Comparison of ENCODE assay signal across 19 cellular contexts in genomic region chr7:152969335-152969734, GRCh38.
A peak's percentile ranks its signal among the peaks of the same experiment; 100 is the strongest.
DNase-seq lines count a peak whose midpoint lies in the region; ATAC-seq and TF ChIP-seq lines count a peak whose summit lies in the region.
"Had no signal": no experiment of that assay in that cellular context is flagged by ENCODE, and none has a peak within 500 bp of the region (broad histone marks: within the 10 kb centered on the region; RNA-seq: fewer than 3 reads in every experiment).

No MANE protein-coding gene starts in this region.

- H3K4me3 ChIP-seq in iPS-18a (ENCODE audit: low read length): peak overlapping the region; percentile 6
- H3K4me3 ChIP-seq in WERI-Rb-1 (ENCODE audit: low read depth, low read length): no peak overlapping the region
- no peak overlapping the region for H3K4me3 ChIP-seq in body of pancreas
- H3K4me3 ChIP-seq: BLaER1 treated with 17β-estradiol and CSF1 and Interleukin-3, amounts not matched to agents 10 nM and 100 nM; MG63; PC-9; SJSA1 had no signal

- TF ChIP-seq POLR2A in body of pancreas (IDR thresholded peaks at IDR 0.05): no peak

- no peak overlapping the region for H4K8ac ChIP-seq in H9 (replicated peaks; ENCODE audit: insufficient read length, low read depth, low read length)

- H4K5ac ChIP-seq in H9 (ENCODE audit: insufficient read length, low read depth, low read length): no peak overlapping the region

- no peaks in the 10 kb centered on the region for H3K79me1 ChIP-seq in H9 (ENCODE audit: insufficient read depth, low read depth, low read length, poor library complexity, severe bottlenecking)

- peak; percentile 92 for ATAC-seq in WTC11
- no peak for ATAC-seq in GM18517 (IDR thresholded peaks at IDR 0.05; ENCODE audit: unreplicated experiment)
- no peak for ATAC-seq in body of pancreas
- ATAC-seq: Right ventricle myocardium inferior had no signal

- no peak overlapping the region for H2BK12ac ChIP-seq in H9 (ENCODE audit: insufficient read length, low read depth, low read length)

- H3K79me2 ChIP-seq in H9 (ENCODE audit: insufficient read depth, low read length): no peaks in the 10 kb centered on the region

- no peak overlapping the region; a peak in 1 of 5 replicates for H3K4me3 Mint-ChIP-seq in H9
- no peak overlapping the region for H3K4me3 Mint-ChIP-seq in WTC11
- H3K4me3 Mint-ChIP-seq: CD4-positive, alpha-beta T cell had no signal

- CTCF ChIA-PET in WTC11 (lab: Charles Lee): interaction anchor here (0.8 to 1.7 kb wide), 6 partner anchors 9 to 144 kb away, joined by 3 to 5 read pairs (median 4); no protein-coding TSS in a partner anchor

- H3K9me3 ChIP-seq in H9 (ENCODE audit: control insufficient read depth, low read depth, low read length) (peaks cover 30% of the 10 kb centered on the region), iPS-18a (ENCODE audit: control insufficient read depth, low read depth, low read length) (peaks cover 20% of the 10 kb centered on the region), WERI-Rb-1 (ENCODE audit: severe bottlenecking) (peaks cover 5% of the 10 kb centered on the region), body of pancreas (no peaks in the 10 kb centered on the region)
- H3K9me3 ChIP-seq: MG63, SJSA1 had no signal

- H2BK120ac ChIP-seq in H9 (ENCODE audit: low read depth, low read length, poor library complexity, severe bottlenecking): no peak overlapping the region

- H3K4me1 ChIP-seq in H9 (ENCODE audit: insufficient read depth, low read length) (peaks cover 8% of the 10 kb centered on the region; the same call in 1 of the 2 replicates), iPS-18a (ENCODE audit: control insufficient read depth, low read depth, low read length) (peaks cover 20% of the 10 kb centered on the region), body of pancreas (no peaks in the 10 kb centered on the region)
- H3K4me1 ChIP-seq: BLaER1 treated with 17β-estradiol and CSF1 and Interleukin-3, amounts not matched to agents 10 nM and 100 nM; SJSA1 had no signal

- no peaks in the 10 kb centered on the region for H3K23me2 ChIP-seq in H9 (ENCODE audit: insufficient read length, low read depth, low read length, poor library complexity, severe bottlenecking)

- H2BK5ac ChIP-seq in H9 (ENCODE audit: insufficient read length, low read length): no peak overlapping the region

- H3K27me3 Mint-ChIP-seq in H9 (ENCODE audit: low read depth) (peaks cover 17% of the 10 kb centered on the region), WTC11 (ENCODE audit: low read depth) (peaks cover 68% of the 10 kb centered on the region)
- H3K27me3 Mint-ChIP-seq: CD4-positive, alpha-beta T cell had no signal

- intact Hi-C loops in body of pancreas (cut with DNase I): no loop called here

- WGBS in H9 (ENCODE audit: extremely low coverage, insufficient read length, low lambda C conversion rate): no CpG with 5 or more reads among the region's 1 CpG
- 48 to 63% methylated on average over 1 of the region's 1 CpG for WGBS in body of pancreas, 2 donors

- no peak overlapping the region for H3K27ac ChIP-seq in H9 (ENCODE audit: insufficient read length, low read depth, low read length)
- peak overlapping the region; percentile 63 for H3K27ac ChIP-seq in iPS-18a (ENCODE audit: low read length)
- no peak overlapping the region for H3K27ac ChIP-seq in WERI-Rb-1
- H3K27ac ChIP-seq in body of pancreas: no peak overlapping the region
- H3K27ac ChIP-seq: BLaER1 treated with 17β-estradiol and CSF1 and Interleukin-3, amounts not matched to agents 10 nM and 100 nM; PC-9; SJSA1 had no signal

- H4K20me1 ChIP-seq in H9 (ENCODE audit: control insufficient read depth, insufficient read depth, insufficient read length): no peaks in the 10 kb centered on the region
- H4K20me1 ChIP-seq: BLaER1 treated with 17β-estradiol and CSF1 and Interleukin-3, amounts not matched to agents 10 nM and 100 nM had no signal

- H3T11ph ChIP-seq in H9 (ENCODE audit: low read length): no peak overlapping the region

- H2AFZ ChIP-seq in H9 (ENCODE audit: low read length): no peak overlapping the region
- H2AFZ ChIP-seq: PC-9 had no signal

- no peak overlapping the region for H3K4ac ChIP-seq in H9 (ENCODE audit: low read depth, low read length)

- H3K9ac ChIP-seq in H9 (ENCODE audit: extremely low read depth, insufficient read length, low read length): no peak overlapping the region
- H3K9ac ChIP-seq in iPS-18a (ENCODE audit: low read length): peak overlapping the region; percentile 15
- H3K9ac ChIP-seq: BLaER1 treated with 17β-estradiol and CSF1 and Interleukin-3, amounts not matched to agents 10 nM and 100 nM had no signal

- H3K36me3 Mint-ChIP-seq in H9 (ENCODE audit: insufficient read depth in 1 of 3, low read depth in 3 of 3) (peaks cover 36 to 69% (median 51%) of the 10 kb centered on the region in 3 experiments), WTC11 (peaks cover 63% of the 10 kb centered on the region)

- no peak overlapping the region for H2BK20ac ChIP-seq in H9 (ENCODE audit: low read depth, low read length, poor library complexity, severe bottlenecking)

- peaks cover 40 to 49% of the 10 kb centered on the region in 2 experiments for H3K4me1 Mint-ChIP-seq in H9
- peaks cover 32% of the 10 kb centered on the region for H3K4me1 Mint-ChIP-seq in WTC11

- no peaks in the 10 kb centered on the region for H3K27me3 ChIP-seq in H9 (ENCODE audit: insufficient read depth, low read length)
- H3K27me3 ChIP-seq in iPS-18a (ENCODE audit: control insufficient read depth, insufficient read depth, low read length): no peaks in the 10 kb centered on the region
- H3K27me3 ChIP-seq in WERI-Rb-1 (ENCODE audit: insufficient read depth, low read depth, severe bottlenecking): no peaks in the 10 kb centered on the region
- no peaks in the 10 kb centered on the region for H3K27me3 ChIP-seq in body of pancreas
- H3K27me3 ChIP-seq: BLaER1 treated with 17β-estradiol and CSF1 and Interleukin-3, amounts not matched to agents 10 nM and 100 nM; MG63; SJSA1 had no signal

- no peak overlapping the region for H3K18ac ChIP-seq in H9 (ENCODE audit: insufficient read length, low read depth, low read length)

- H4K91ac ChIP-seq in H9 (ENCODE audit: insufficient read length, low read depth, low read length): no peak overlapping the region

- H3K14ac ChIP-seq in H9 (ENCODE audit: insufficient read depth, low read length): no peak overlapping the region

- H3K9me3 Mint-ChIP-seq in H9 (peaks cover 54 to 66% of the 10 kb centered on the region in 2 experiments), WTC11 (peaks cover 63% of the 10 kb centered on the region)
- H3K9me3 Mint-ChIP-seq: CD4-positive, alpha-beta T cell had no signal

- no peak overlapping the region for H2AK5ac ChIP-seq in H9 (ENCODE audit: insufficient read length, low read length)

- no peak for TF ChIP-seq CTCF in H9 (conservative IDR thresholded peaks at IDR 0.05)
- no peak for TF ChIP-seq CTCF in WTC11 (IDR thresholded peaks at IDR 0.05)
- TF ChIP-seq CTCF in WERI-Rb-1 (IDR thresholded peaks at IDR 0.05; ENCODE audit: low read depth, low read length): no peak
- no peak for TF ChIP-seq CTCF in body of pancreas (IDR thresholded peaks at IDR 0.05)

- POLR2A ChIA-PET in WTC11 (lab: Charles Lee): interaction anchor here (1.0 kb wide), 1 partner anchor 17 kb away, joined by 3 read pairs; no protein-coding TSS in a partner anchor

- no peak overlapping the region for H3K23ac ChIP-seq in H9 (ENCODE audit: insufficient read length, low read depth, low read length)

- H2BK15ac ChIP-seq in H9 (ENCODE audit: low read depth, low read length): no peak overlapping the region

- no peak overlapping the region for H3K4me2 ChIP-seq in H9 (ENCODE audit: insufficient read depth, insufficient read length, low read length)
- H3K4me2 ChIP-seq: BLaER1 treated with 17β-estradiol and CSF1 and Interleukin-3, amounts not matched to agents 10 nM and 100 nM; PC-9 had no signal

- H3K56ac ChIP-seq in H9 (ENCODE audit: insufficient read length, low read depth, low read length): no peak overlapping the region

- H3K36me3 ChIP-seq in iPS-18a (ENCODE audit: control insufficient read depth, low read depth, low read length) (no peaks in the 10 kb centered on the region), WERI-Rb-1 (no peaks in the 10 kb centered on the region), body of pancreas (replicated peaks in 1 of 2; ENCODE audit: insufficient read depth in 1 of 2, low read depth in 2 of 2) (no peaks in the 10 kb centered on the region)
- H3K36me3 ChIP-seq: BLaER1 treated with 17β-estradiol and CSF1 and Interleukin-3, amounts not matched to agents 10 nM and 100 nM; MG63; SJSA1 had no signal

- no peak for DNase-seq in H9
- DNase-seq in WTC11 (ENCODE audit: low spot score): no peak
- no peak for DNase-seq in effector CD8-positive, alpha-beta T cell (lab: John Stamatoyannopoulos, UW)
- no peak for DNase-seq in WERI-Rb-1
- no peak for DNase-seq in body of pancreas
- DNase-seq: AML-193; CD4-positive, alpha-beta T cell; KG1; MG63; NCI-H2029; NCI-H446; NCI-H524 treated with DMSO at 0.1 percent for 48 hours; NK-92 treated with Interleukin-12 subunit alpha and Interleukin-12 subunit beta, amount 100 ng/mL, for 24 hours; PC-9 had no signal

- peak overlapping the region; percentile 63 to 97 (median 92); a peak in 4 of 7 replicates for H3K27ac Mint-ChIP-seq in H9
- peak overlapping the region; percentile 46; the same call in 1 of the 2 replicates for H3K27ac Mint-ChIP-seq in WTC11
- H3K27ac Mint-ChIP-seq: CD4-positive, alpha-beta T cell had no signal

TF ChIP-seq in WTC11, 78 proteins besides CTCF, POLR2A, EP300 and RAD21:
- TF ChIP-seq NR1H2 (CRISPR knock-in tag; IDR thresholded peaks at IDR 0.05): no peak
- TF ChIP-seq ZMAT4 (CRISPR knock-in tag; IDR thresholded peaks at IDR 0.05): peak; percentile 93; the same call in 1 of the 2 replicates
- TF ChIP-seq ZNF425 (CRISPR knock-in tag; conservative IDR thresholded peaks at IDR 0.05): no peak
TF ChIP-seq in WTC11: peak in this region for 1.
